Comparison of ENCODE assay signal across 1 cellular context in genomic region chr5:156963125-156963524, GRCh38.
TF ChIP-seq lines count a peak whose summit lies in the region.

Gene TIMD4, minus strand, starts transcription at chr5:156963226. Its CDS starts 28 bp downstream, at chr5:156963198.

TF ChIP-seq in HepG2, 621 proteins besides CTCF, POLR2A, EP300 and RAD21:
- TF ChIP-seq, protein P1, sequence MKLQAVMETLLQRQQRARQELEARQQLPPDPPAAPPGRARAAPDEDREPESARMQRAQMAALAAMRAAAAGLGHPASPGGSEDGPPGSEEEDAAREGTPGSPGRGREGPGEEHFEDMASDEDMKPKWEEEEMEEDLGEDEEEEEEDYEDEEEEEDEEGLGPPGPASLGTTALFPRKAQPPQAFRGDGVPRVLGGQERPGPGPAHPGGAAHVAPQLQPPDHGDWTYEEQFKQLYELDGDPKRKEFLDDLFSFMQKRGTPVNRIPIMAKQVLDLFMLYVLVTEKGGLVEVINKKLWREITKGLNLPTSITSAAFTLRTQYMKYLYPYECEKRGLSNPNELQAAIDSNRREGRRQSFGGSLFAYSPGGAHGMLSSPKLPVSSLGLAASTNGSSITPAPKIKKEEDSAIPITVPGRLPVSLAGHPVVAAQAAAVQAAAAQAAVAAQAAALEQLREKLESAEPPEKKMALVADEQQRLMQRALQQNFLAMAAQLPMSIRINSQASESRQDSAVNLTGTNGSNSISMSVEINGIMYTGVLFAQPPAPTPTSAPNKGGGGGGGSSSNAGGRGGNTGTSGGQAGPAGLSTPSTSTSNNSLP (IDR thresholded peaks at IDR 0.05; ENCODE audit: low read depth, low read length), result no peak
- TF ChIP-seq ERF (CRISPR knock-in tag; IDR thresholded peaks at IDR 0.05) (no peak), FOXO1 (CRISPR knock-in tag; IDR thresholded peaks at IDR 0.05) (no peak)
